In the genomic region with DNA sequence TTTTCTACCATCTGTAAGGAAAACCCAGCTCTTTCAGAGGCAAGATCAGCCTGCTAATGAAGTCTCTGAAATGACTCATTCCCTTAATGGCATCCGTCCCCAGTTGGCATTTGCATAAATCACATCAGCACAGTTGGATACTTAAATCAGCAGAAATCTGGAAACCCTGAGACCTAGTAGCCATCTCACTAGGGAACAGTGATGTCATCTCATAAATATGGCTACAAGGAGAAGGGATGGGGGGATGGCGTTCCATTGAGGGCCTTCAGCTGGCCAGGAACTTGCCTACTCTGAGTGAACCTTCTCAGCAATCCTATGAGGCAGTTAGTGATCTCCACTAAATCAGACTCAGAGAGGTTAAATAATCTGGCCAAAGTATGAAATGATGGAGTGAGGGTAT, we compare ENCODE assay signal across 17 cellular contexts.
DNase-seq lines count a peak whose midpoint lies in the region; ATAC-seq and TF ChIP-seq lines count a peak whose summit lies in the region.
"Had no signal": no experiment of that assay in that cellular context is flagged by ENCODE, and none has a peak within 500 bp of the region (broad histone marks: within the 10 kb centered on the region; RNA-seq: fewer than 3 reads in every experiment).

No MANE protein-coding gene starts in this region.

- TF ChIP-seq CTCF in AG09309 (IDR thresholded peaks at IDR 0.05; ENCODE audit: control insufficient read depth, insufficient read depth, low read depth, low read length, missing control alignments) (no peak), astrocyte of the spinal cord (IDR thresholded peaks at IDR 0.05; ENCODE audit: low read depth, low read length) (no peak)

- H3K27ac Mint-ChIP-seq in activated T-helper 17 cell treated with anti-CD3 and anti-CD28 coated beads, Interleukin-2, amount 50 U/mL, for 72 hours: no peak overlapping the region
- H3K27ac Mint-ChIP-seq: activated naive CD8-positive, alpha-beta T cell treated with anti-CD3 and anti-CD28 coated beads, Interleukin-2, amount 10 ng/mL, durations not matched to agents 7 days and 5 days; B cell; stimulated activated naive B cell treated with anti-CD40 and anti-IgM and Interleukin-4, amounts not matched to agents 10 μg/mL and 1 μg/mL and 100 μg/mL, for 72 hours had no signal

- no peaks in the 10 kb centered on the region for H3K36me3 Mint-ChIP-seq in activated T-helper 17 cell treated with anti-CD3 and anti-CD28 coated beads, Interleukin-2, amount 50 U/mL, for 72 hours (ENCODE audit: low read depth)

- peaks cover 7% of the 10 kb centered on the region for H3K27me3 Mint-ChIP-seq in activated T-helper 17 cell treated with anti-CD3 and anti-CD28 coated beads, Interleukin-2, amount 50 U/mL, for 72 hours

- intact Hi-C loops in posterior cingulate gyrus (cut with DNase I): no loop called here

- POLR2A ChIA-PET in HEK293T (lab: Yijun Ruan, JAX): no interaction called here

- H3K4me3 Mint-ChIP-seq in activated T-helper 17 cell treated with anti-CD3 and anti-CD28 coated beads, Interleukin-2, amount 50 U/mL, for 72 hours: no peak overlapping the region
- H3K4me3 Mint-ChIP-seq: activated naive CD8-positive, alpha-beta T cell treated with anti-CD3 and anti-CD28 coated beads, Interleukin-2, amount 10 ng/mL, durations not matched to agents 7 days and 5 days; B cell; stimulated activated naive B cell treated with anti-CD40 and anti-IgM and Interleukin-4, amounts not matched to agents 10 μg/mL and 1 μg/mL and 100 μg/mL, for 72 hours had no signal

- peaks cover 5% of the 10 kb centered on the region for H3K9me3 Mint-ChIP-seq in activated T-helper 17 cell treated with anti-CD3 and anti-CD28 coated beads, Interleukin-2, amount 50 U/mL, for 72 hours

- H3K4me3 ChIP-seq in AG09309 (ENCODE audit: control insufficient read depth, low read depth, low read length): no peak overlapping the region
- H3K4me3 ChIP-seq in astrocyte of the spinal cord (ENCODE audit: low read depth, low read length): no peak overlapping the region

- ATAC-seq in activated T-helper 17 cell treated with anti-CD3 and anti-CD28 coated beads, Interleukin-2, amount 50 U/mL, for 72 hours (replicated peaks): no peak
- ATAC-seq: stimulated activated naive B cell treated with anti-CD40 and anti-IgM and Interleukin-4, amounts not matched to agents 10 μg/mL and 1 μg/mL and 100 μg/mL, for 72 hours had no signal

- H3K4me1 Mint-ChIP-seq in activated T-helper 17 cell treated with anti-CD3 and anti-CD28 coated beads, Interleukin-2, amount 50 U/mL, for 72 hours: no peaks in the 10 kb centered on the region
- H3K4me1 Mint-ChIP-seq: B cell; stimulated activated naive B cell treated with anti-CD40 and anti-IgM and Interleukin-4, amounts not matched to agents 10 μg/mL and 1 μg/mL and 100 μg/mL, for 72 hours had no signal

- in situ Hi-C loops in astrocyte of the spinal cord (cut with HindIII; ENCODE audit: low sequenced_read_pairs): no loop called here

- CTCF ChIA-PET in HEK293T (lab: Yijun Ruan, JAX): no interaction called here

- DNase-seq in AG09309 (ENCODE audit: low read depth): peak; percentile 70
- DNase-seq in HEK293T (ENCODE audit: extremely low spot score): peak; percentile 40
- peak; percentile 86 for DNase-seq in astrocyte of the spinal cord (ENCODE audit: low read depth, low spot score)
- DNase-seq in iris pigment epithelial cell (ENCODE audit: low read depth): peak; percentile 16
- no peak for DNase-seq in posterior cingulate gyrus
- no peak for DNase-seq in NCI-H82 treated with DMSO at 0.1 percent for 48 hours (lab: John Stamatoyannopoulos, UW; ENCODE audit: unreplicated experiment)
- no peak for DNase-seq in central memory CD4-positive, alpha-beta T cell
- DNase-seq: activated naive CD8-positive, alpha-beta T cell treated with anti-CD3 and anti-CD28 coated beads, Interleukin-2, amount 10 ng/mL, durations not matched to agents 7 days and 5 days; cortex of kidney; DND-41; glutamatergic neuron; NCI-H187; NCI-H748 treated with DMSO at 0.1 percent for 48 hours; stimulated activated naive B cell treated with anti-CD40 and anti-IgM and Interleukin-4, amounts not matched to agents 10 μg/mL and 1 μg/mL and 100 μg/mL, for 72 hours; WERI-Rb-1 had no signal

TF ChIP-seq in HEK293T, 16 proteins besides CTCF, POLR2A, EP300 and RAD21:
- TF ChIP-seq, protein P1, sequence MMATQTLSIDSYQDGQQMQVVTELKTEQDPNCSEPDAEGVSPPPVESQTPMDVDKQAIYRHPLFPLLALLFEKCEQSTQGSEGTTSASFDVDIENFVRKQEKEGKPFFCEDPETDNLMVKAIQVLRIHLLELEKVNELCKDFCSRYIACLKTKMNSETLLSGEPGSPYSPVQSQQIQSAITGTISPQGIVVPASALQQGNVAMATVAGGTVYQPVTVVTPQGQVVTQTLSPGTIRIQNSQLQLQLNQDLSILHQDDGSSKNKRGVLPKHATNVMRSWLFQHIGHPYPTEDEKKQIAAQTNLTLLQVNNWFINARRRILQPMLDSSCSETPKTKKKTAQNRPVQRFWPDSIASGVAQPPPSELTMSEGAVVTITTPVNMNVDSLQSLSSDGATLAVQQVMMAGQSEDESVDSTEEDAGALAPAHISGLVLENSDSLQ (IDR thresholded peaks at IDR 0.05): peak; percentile 84
- TF ChIP-seq TARDBP (IDR thresholded peaks at IDR 0.05): no peak

Comparison
In these comparisons a context has a peak if more than half of its experiments do, and no peak if none do; other contexts are left out.
1. DNase-seq: peak in AG09309 (single experiment), HEK293T (single experiment), astrocyte of the spinal cord (single experiment) and iris pigment epithelial cell (single experiment); none in posterior cingulate gyrus (0 of 10), NCI-H82 treated with DMSO at 0.1 percent for 48 hours (single experiment) and central memory CD4-positive, alpha-beta T cell (single experiment).